Comparison of ENCODE assay signal across 9 cellular contexts in the genomic region with DNA sequence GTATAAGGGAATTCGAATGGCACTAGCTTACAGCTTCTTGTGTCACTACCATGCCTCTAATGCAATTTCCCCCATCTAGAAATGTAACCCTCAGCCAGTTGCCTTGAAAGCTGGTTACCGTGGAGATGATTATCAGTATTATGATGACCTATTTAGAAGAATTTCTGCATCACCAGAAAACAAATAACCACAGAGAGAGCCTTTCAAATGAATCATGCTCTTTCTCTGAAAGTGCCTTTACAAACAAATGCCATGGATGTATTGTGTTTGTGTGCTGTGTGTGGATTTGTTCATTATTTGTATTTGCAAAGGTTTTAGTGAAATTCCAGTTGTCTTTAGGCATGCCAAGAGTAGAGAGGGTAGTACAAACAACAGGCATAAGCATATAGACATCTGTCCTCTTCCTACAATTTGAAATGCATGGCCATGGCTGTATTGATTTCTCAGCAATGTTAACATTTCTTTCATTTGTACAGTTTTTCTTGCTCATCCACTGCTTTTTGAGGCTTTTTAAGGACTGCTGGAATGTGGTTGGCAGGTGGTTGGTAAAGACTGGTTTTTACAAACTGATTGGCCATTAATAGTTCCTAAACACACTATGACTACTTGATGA.
A peak's percentile ranks its signal among the peaks of the same experiment; 100 is the strongest.
DNase-seq lines count a peak whose midpoint lies in the region; ATAC-seq and TF ChIP-seq lines count a peak whose summit lies in the region.
"Had no signal": no experiment of that assay in that cellular context is flagged by ENCODE, and none has a peak within 500 bp of the region (broad histone marks: within the 10 kb centered on the region; RNA-seq: fewer than 3 reads in every experiment).

No MANE protein-coding gene starts in this region.

- H3K9me3 ChIP-seq in Caco-2 (no peaks in the 10 kb centered on the region), neural cell (ENCODE audit: low read length) (no peaks in the 10 kb centered on the region)

- H3K4me2 ChIP-seq in neural cell (ENCODE audit: low read length) = peak overlapping the region; percentile 50

- H3K9ac ChIP-seq in neural cell (ENCODE audit: low read length) = peak overlapping the region; percentile 27

- no peaks in the 10 kb centered on the region for H3K27me3 ChIP-seq in Caco-2 (replicated peaks; ENCODE audit: control insufficient read depth, insufficient read depth, low read length)
- no peaks in the 10 kb centered on the region for H3K27me3 ChIP-seq in neural cell (ENCODE audit: insufficient read depth, low read depth, low read length)

- H3K9me2 ChIP-seq in neural cell (ENCODE audit: insufficient read depth, low read length) = no peaks in the 10 kb centered on the region

- peak overlapping the region; percentile 94 for H3K27ac Mint-ChIP-seq in Caco-2 (ENCODE audit: unreplicated experiment)
- no peak overlapping the region for H3K27ac Mint-ChIP-seq in T-helper 2 cell treated with Interferon-gamma antibody and Interleukin-4, amounts not matched to agents 5 μg/mL and 100 μg/mL, for 36 hours

- H3F3A ChIP-seq in neural cell (ENCODE audit: insufficient read depth, low read length, poor library complexity, severe bottlenecking) = no peaks in the 10 kb centered on the region

- H3K27ac ChIP-seq in neural cell (ENCODE audit: low read length) = peak overlapping the region; percentile 61
- H3K27ac ChIP-seq: VCaP had no signal

- peaks cover 56% of the 10 kb centered on the region for H3K4me1 Mint-ChIP-seq in Caco-2 (ENCODE audit: low read depth, unreplicated experiment)
- H3K4me1 Mint-ChIP-seq in T-helper 2 cell treated with Interferon-gamma antibody and Interleukin-4, amounts not matched to agents 5 μg/mL and 100 μg/mL, for 36 hours (ENCODE audit: low read depth) = no peaks in the 10 kb centered on the region

- H3K4me3 Mint-ChIP-seq in Caco-2 (ENCODE audit: unreplicated experiment) = no peak overlapping the region
- no peak overlapping the region for H3K4me3 Mint-ChIP-seq in T-helper 2 cell treated with Interferon-gamma antibody and Interleukin-4, amounts not matched to agents 5 μg/mL and 100 μg/mL, for 36 hours

- H2AFZ ChIP-seq in neural cell (ENCODE audit: low read depth, low read length) = no peak overlapping the region

- POLR2A ChIA-PET in Caco-2 (lab: Charles Lee) = interaction anchor here (1.0 kb wide), 1 partner anchor 123 kb away, joined by 3 read pairs; no protein-coding TSS in a partner anchor

- in situ Hi-C loops in KBM-7 (cut with MboI; ENCODE audit: low pct_unique_long_range_greater_than_20kb, low sequenced_read_pairs) = loop anchor here (25.0 kb wide), 1 partner anchor 313 kb away; no protein-coding TSS in a partner anchor

- no peaks in the 10 kb centered on the region for H4K20me1 ChIP-seq in neural cell (ENCODE audit: insufficient read depth)

- TF ChIP-seq CTCF in Caco-2 (IDR thresholded peaks at IDR 0.05; ENCODE audit: insufficient read depth in 1 of 2, low read depth in 1 of 2, low read length in 1 of 2, severe bottlenecking in 1 of 2, unreplicated experiment in 1 of 2) (no peak), neural cell (IDR thresholded peaks at IDR 0.05; ENCODE audit: poor library complexity, severe bottlenecking) (no peak)

- no TSS peak for BruUV-seq in Caco-2 (replicated peaks; lab: Mats Ljungman, UMichigan)

- no peak for ATAC-seq in HG02798 (IDR thresholded peaks at IDR 0.05; ENCODE audit: poor library complexity, unreplicated experiment)
- no peak for ATAC-seq in GM21360 (IDR thresholded peaks at IDR 0.05; ENCODE audit: unreplicated experiment)

- H3K36me3 ChIP-seq in Caco-2 (ENCODE audit: control insufficient read depth, insufficient read depth, low read length) (no peaks in the 10 kb centered on the region), neural cell (ENCODE audit: insufficient read depth, low read length) (no peaks in the 10 kb centered on the region)

- DNase-seq in Caco-2 = peak in 1 of 2 experiments; percentile 60
- DNase-seq in NCI-H2196 (lab: John Stamatoyannopoulos, UW; ENCODE audit: unreplicated experiment) = peak; percentile 63
- peak; percentile 11 for DNase-seq in cerebellum (ENCODE audit: low spot score)
- DNase-seq in T-helper 2 cell treated with Interferon-gamma antibody and Interleukin-4, amounts not matched to agents 5 μg/mL and 100 μg/mL, for 36 hours (ENCODE audit: low spot score) = no peak
- no peak for DNase-seq in KBM-7

- no peaks in the 10 kb centered on the region for H3K27me3 Mint-ChIP-seq in Caco-2 (ENCODE audit: insufficient read depth, unreplicated experiment)
- no peaks in the 10 kb centered on the region for H3K27me3 Mint-ChIP-seq in T-helper 2 cell treated with Interferon-gamma antibody and Interleukin-4, amounts not matched to agents 5 μg/mL and 100 μg/mL, for 36 hours (ENCODE audit: low read depth)

- no peaks in the 10 kb centered on the region for H3K9me3 Mint-ChIP-seq in Caco-2 (ENCODE audit: unreplicated experiment)
- no peaks in the 10 kb centered on the region for H3K9me3 Mint-ChIP-seq in T-helper 2 cell treated with Interferon-gamma antibody and Interleukin-4, amounts not matched to agents 5 μg/mL and 100 μg/mL, for 36 hours

- H3K79me2 ChIP-seq in neural cell (replicated peaks; ENCODE audit: insufficient read depth, low read length) = no peaks in the 10 kb centered on the region

- H3K36me3 Mint-ChIP-seq in Caco-2 (ENCODE audit: insufficient read depth, unreplicated experiment) = no peaks in the 10 kb centered on the region
- no peaks in the 10 kb centered on the region for H3K36me3 Mint-ChIP-seq in T-helper 2 cell treated with Interferon-gamma antibody and Interleukin-4, amounts not matched to agents 5 μg/mL and 100 μg/mL, for 36 hours (ENCODE audit: low read depth)

- CTCF ChIA-PET in Caco-2 (lab: Charles Lee) = no interaction called here

- peaks cover 49% of the 10 kb centered on the region for H3K4me1 ChIP-seq in Caco-2

- TF ChIP-seq RAD21 in neural cell (conservative IDR thresholded peaks at IDR 0.05) = no peak

- H3K4me3 ChIP-seq in Caco-2 (ENCODE audit: low read depth, low read length) (no peak overlapping the region), neural cell (ENCODE audit: low read length) (peak overlapping the region; percentile 34)

- intact Hi-C loops in Caco-2 (cut with micrococcal nuclease; ENCODE audit: unreplicated experiment) = loop anchor here (1.0 kb wide), 2 partner anchors 106 to 123 kb away; no protein-coding TSS in a partner anchor

- TF ChIP-seq EP300 in neural cell (conservative IDR thresholded peaks at IDR 0.05; ENCODE audit: poor library complexity, severe bottlenecking) = peak; percentile 26

TF ChIP-seq in neural cell, 6 proteins besides CTCF, POLR2A, EP300 and RAD21:
- TF ChIP-seq REST (IDR thresholded peaks at IDR 0.05; ENCODE audit: borderline replicate concordance) = no peak
- no peak for TF ChIP-seq MXI1 (conservative IDR thresholded peaks at IDR 0.05; ENCODE audit: poor library complexity, severe bottlenecking)
- no peak for TF ChIP-seq SMC3 (conservative IDR thresholded peaks at IDR 0.05; ENCODE audit: poor library complexity)
- TF ChIP-seq TAF1 (IDR thresholded peaks at IDR 0.05; ENCODE audit: low read depth) = no peak
- no peak for TF ChIP-seq EZH2 (IDR thresholded peaks at IDR 0.05; ENCODE audit: borderline replicate concordance, insufficient read depth, low read length, poor library complexity, severe bottlenecking)
- peak; percentile 47 for TF ChIP-seq POLR2AphosphoS5 (IDR thresholded peaks at IDR 0.05)

Comparison
In these comparisons a context has a peak if more than half of its experiments do, and no peak if none do; other contexts are left out.
1. DNase-seq: peak in NCI-H2196 (single experiment) and cerebellum (single experiment); none in T-helper 2 cell treated with Interferon-gamma antibody and Interleukin-4, amounts not matched to agents 5 μg/mL and 100 μg/mL, for 36 hours (single experiment) and KBM-7 (single experiment).